In genomic region chr10:116710021-116710420, GRCh38 we compare ENCODE assay signal across 20 cellular contexts. TPM values are rescaled to one million over a fixed set of nuclear protein-coding genes. Genes with fewer than 3 reads are reported as not detected.
DNase-seq lines count a peak whose midpoint lies in the region; ATAC-seq and TF ChIP-seq lines count a peak whose summit lies in the region.
"Had no signal": no experiment of that assay in that cellular context is flagged by ENCODE, and none has a peak within 500 bp of the region (broad histone marks: within the 10 kb centered on the region; RNA-seq: fewer than 3 reads in every experiment).

No MANE protein-coding gene starts in this region.

- H4K20me1 ChIP-seq in BLaER1 treated with 17β-estradiol and CSF1 and Interleukin-3, amounts not matched to agents 10 nM and 100 nM: no peaks in the 10 kb centered on the region

- peaks cover 57% of the 10 kb centered on the region for H3K4me1 Mint-ChIP-seq in glutamatergic neuron (ENCODE audit: low read depth, unreplicated experiment)
- no peaks in the 10 kb centered on the region for H3K4me1 Mint-ChIP-seq in activated T-helper 1 cell treated with anti-CD3 and anti-CD28 coated beads, Interleukin-12 subunit alpha, Interleukin-12 subunit beta, Interleukin-2, Interleukin-4 antibody, amounts not matched to agents 30 ng/mL and 10 ng/mL and 1 ng/mL, durations not matched to agents 14 hours and 24 hours and 36 hours (ENCODE audit: low read depth)
- H3K4me1 Mint-ChIP-seq: B cell had no signal

- peaks cover 15% of the 10 kb centered on the region for H3K27me3 Mint-ChIP-seq in glutamatergic neuron (ENCODE audit: unreplicated experiment)
- H3K27me3 Mint-ChIP-seq in activated T-helper 1 cell treated with anti-CD3 and anti-CD28 coated beads, Interleukin-12 subunit alpha, Interleukin-12 subunit beta, Interleukin-2, Interleukin-4 antibody, amounts not matched to agents 30 ng/mL and 10 ng/mL and 1 ng/mL, durations not matched to agents 14 hours and 24 hours and 36 hours (ENCODE audit: insufficient read depth): peaks cover 11% of the 10 kb centered on the region

- DNase-seq in NCI-H1694 (lab: John Stamatoyannopoulos, UW): peak; percentile 38
- DNase-seq in NCI-H1694 treated with DMSO at 0.1 percent for 48 hours (lab: John Stamatoyannopoulos, UW): no peak
- peak; percentile 30 for DNase-seq in NCI-H146 treated with DMSO at 0.1 percent for 48 hours (lab: John Stamatoyannopoulos, UW; ENCODE audit: unreplicated experiment)
- peak; percentile 46 for DNase-seq in glutamatergic neuron
- DNase-seq in putamen (ENCODE audit: low spot score): no peak
- DNase-seq in activated T-helper 1 cell treated with anti-CD3 and anti-CD28 coated beads, Interleukin-12 subunit alpha, Interleukin-12 subunit beta, Interleukin-2, Interleukin-4 antibody, amounts not matched to agents 30 ng/mL and 10 ng/mL and 1 ng/mL, durations not matched to agents 14 hours and 24 hours and 36 hours (ENCODE audit: low spot score): no peak
- DNase-seq: 8988T; CD4-positive, alpha-beta T cell; NCI-H1436; NCI-H2107; NCI-H345; NCI-H526 treated with DMSO at 0.1 percent for 48 hours; PC-9; SIG-M5; T-helper 1 cell had no signal

- peak overlapping the region; percentile 83 for H3K27ac Mint-ChIP-seq in glutamatergic neuron (ENCODE audit: unreplicated experiment)
- H3K27ac Mint-ChIP-seq in activated T-helper 1 cell treated with anti-CD3 and anti-CD28 coated beads, Interleukin-12 subunit alpha, Interleukin-12 subunit beta, Interleukin-2, Interleukin-4 antibody, amounts not matched to agents 30 ng/mL and 10 ng/mL and 1 ng/mL, durations not matched to agents 14 hours and 24 hours and 36 hours: no peak overlapping the region
- H3K27ac Mint-ChIP-seq: B cell; CD4-positive, alpha-beta T cell had no signal

- H3K27me3 ChIP-seq in BLaER1 treated with 17β-estradiol and CSF1 and Interleukin-3, amounts not matched to agents 10 nM and 100 nM: no peaks in the 10 kb centered on the region

- peak overlapping the region; percentile 67 for H3K4me3 Mint-ChIP-seq in glutamatergic neuron (ENCODE audit: unreplicated experiment)
- H3K4me3 Mint-ChIP-seq in activated T-helper 1 cell treated with anti-CD3 and anti-CD28 coated beads, Interleukin-12 subunit alpha, Interleukin-12 subunit beta, Interleukin-2, Interleukin-4 antibody, amounts not matched to agents 30 ng/mL and 10 ng/mL and 1 ng/mL, durations not matched to agents 14 hours and 24 hours and 36 hours: no peak overlapping the region
- H3K4me3 Mint-ChIP-seq: B cell; CD4-positive, alpha-beta T cell had no signal

- TF ChIP-seq CTCF in glutamatergic neuron (IDR thresholded peaks at IDR 0.05; ENCODE audit: partially characterized antibody, unreplicated experiment): no peak

- no peaks in the 10 kb centered on the region for H3K9me3 ChIP-seq in BLaER1 treated with 17β-estradiol and CSF1 and Interleukin-3, amounts not matched to agents 10 nM and 100 nM (replicated peaks in 1 of 11)

- no peaks in the 10 kb centered on the region for H3K36me3 Mint-ChIP-seq in glutamatergic neuron (ENCODE audit: unreplicated experiment)
- H3K36me3 Mint-ChIP-seq in activated T-helper 1 cell treated with anti-CD3 and anti-CD28 coated beads, Interleukin-12 subunit alpha, Interleukin-12 subunit beta, Interleukin-2, Interleukin-4 antibody, amounts not matched to agents 30 ng/mL and 10 ng/mL and 1 ng/mL, durations not matched to agents 14 hours and 24 hours and 36 hours (ENCODE audit: low read depth): no peaks in the 10 kb centered on the region

- H3K9me3 Mint-ChIP-seq in glutamatergic neuron (ENCODE audit: unreplicated experiment): peaks cover 12% of the 10 kb centered on the region
- H3K9me3 Mint-ChIP-seq in activated T-helper 1 cell treated with anti-CD3 and anti-CD28 coated beads, Interleukin-12 subunit alpha, Interleukin-12 subunit beta, Interleukin-2, Interleukin-4 antibody, amounts not matched to agents 30 ng/mL and 10 ng/mL and 1 ng/mL, durations not matched to agents 14 hours and 24 hours and 36 hours: no peaks in the 10 kb centered on the region
- H3K9me3 Mint-ChIP-seq: CD4-positive, alpha-beta T cell had no signal

- no peak overlapping the region for H3K9ac ChIP-seq in BLaER1 treated with 17β-estradiol and CSF1 and Interleukin-3, amounts not matched to agents 10 nM and 100 nM

- H3K4me3 ChIP-seq in BLaER1 treated with 17β-estradiol and CSF1 and Interleukin-3, amounts not matched to agents 10 nM and 100 nM: no peak overlapping the region
- H3K4me3 ChIP-seq: PC-9 had no signal

- H3K4me1 ChIP-seq in BLaER1 treated with 17β-estradiol and CSF1 and Interleukin-3, amounts not matched to agents 10 nM and 100 nM: peaks cover 0 to 15% (median 7%) of the 10 kb centered on the region in 10 experiments; a peak in 8 of 20 replicates

- no peaks in the 10 kb centered on the region for H3K36me3 ChIP-seq in BLaER1 treated with 17β-estradiol and CSF1 and Interleukin-3, amounts not matched to agents 10 nM and 100 nM

- peak overlapping the region in 7 of 11 experiments; percentile 1 to 31 (median 10); a peak in 5 of 22 replicates for H3K4me2 ChIP-seq in BLaER1 treated with 17β-estradiol and CSF1 and Interleukin-3, amounts not matched to agents 10 nM and 100 nM
- H3K4me2 ChIP-seq: PC-9 had no signal

- intact Hi-C loops in activated T-helper 1 cell treated with anti-CD3 and anti-CD28 coated beads, Interleukin-12 subunit alpha, Interleukin-12 subunit beta, Interleukin-2, Interleukin-4 antibody, amounts not matched to agents 30 ng/mL and 10 ng/mL and 1 ng/mL, durations not matched to agents 14 hours and 24 hours and 36 hours (cut with micrococcal nuclease): no loop called here

- no peak for ATAC-seq in GM18858 (IDR thresholded peaks at IDR 0.05; ENCODE audit: unreplicated experiment)
- ATAC-seq: SK-N-SH treated with all-trans-retinoic acid at 6 μM for 48 hours had no signal

- H3K27ac ChIP-seq in BLaER1 treated with 17β-estradiol and CSF1 and Interleukin-3, amounts not matched to agents 10 nM and 100 nM: no peak overlapping the region
- H3K27ac ChIP-seq: PC-9, RWPE1 had no signal

RNA-seq across cellular contexts. Expression of gene HSPA12A, which starts 32.3 kb away (rescaled TPM):
- 75.0 TPM for total RNA-seq in glutamatergic neuron (ENCODE audit: unreplicated experiment)
- total RNA-seq in activated T-helper 1 cell treated with anti-CD3 and anti-CD28 coated beads, Interleukin-12 subunit alpha, Interleukin-12 subunit beta, Interleukin-2, Interleukin-4 antibody, amounts not matched to agents 30 ng/mL and 10 ng/mL and 1 ng/mL, durations not matched to agents 14 hours and 24 hours and 36 hours: 0.05 TPM in 1 of 2 replicates, not detected in the other

Comparison
In these comparisons a context has a peak if more than half of its experiments do, and no peak if none do; other contexts are left out.
1. DNase-seq: peak in NCI-H1694 (single experiment), NCI-H146 treated with DMSO at 0.1 percent for 48 hours (single experiment) and glutamatergic neuron (single experiment); none in NCI-H1694 treated with DMSO at 0.1 percent for 48 hours (single experiment), putamen (single experiment) and activated T-helper 1 cell treated with anti-CD3 and anti-CD28 coated beads, Interleukin-12 subunit alpha, Interleukin-12 subunit beta, Interleukin-2, Interleukin-4 antibody, amounts not matched to agents 30 ng/mL and 10 ng/mL and 1 ng/mL, durations not matched to agents 14 hours and 24 hours and 36 hours (single experiment).
2. RNA of gene HSPA12A, which starts 32.3 kb away (total RNA-seq): 75.0 TPM in glutamatergic neuron (single experiment); 0.05 TPM in activated T-helper 1 cell treated with anti-CD3 and anti-CD28 coated beads, Interleukin-12 subunit alpha, Interleukin-12 subunit beta, Interleukin-2, Interleukin-4 antibody, amounts not matched to agents 30 ng/mL and 10 ng/mL and 1 ng/mL, durations not matched to agents 14 hours and 24 hours and 36 hours; every median in the first group is over 10 times any median in the second.